In genomic region chr22:31085493-31085824, GRCh38 we compare ENCODE assay signal across 8 cellular contexts. TPM values are rescaled to one million over a fixed set of nuclear protein-coding genes. Genes with fewer than 3 reads are reported as not detected.
DNase-seq lines count a peak whose midpoint lies in the region; ATAC-seq and TF ChIP-seq lines count a peak whose summit lies in the region.

No MANE protein-coding gene starts in this region.

- H3K9me3 Mint-ChIP-seq in activated T-cell treated with anti-CD3 and anti-CD28 coated beads, Interleukin-2, amount 50 U/mL, for 4 hours: no peaks in the 10 kb centered on the region
- no peaks in the 10 kb centered on the region for H3K9me3 Mint-ChIP-seq in MCF 10A (ENCODE audit: unreplicated experiment)

- peak overlapping the region; percentile 83 for H3K4me3 Mint-ChIP-seq in activated T-cell treated with anti-CD3 and anti-CD28 coated beads, Interleukin-2, amount 50 U/mL, for 4 hours
- peak overlapping the region; percentile 79 for H3K4me3 Mint-ChIP-seq in MCF 10A (ENCODE audit: unreplicated experiment)

- ATAC-seq in activated T-cell treated with anti-CD3 and anti-CD28 coated beads, Interleukin-2, amount 50 U/mL, for 4 hours: no peak
- ATAC-seq in GM19463 (IDR thresholded peaks at IDR 0.05; ENCODE audit: unreplicated experiment): no peak

- BruUV-seq in MCF 10A (replicated peaks; lab: Mats Ljungman, UMichigan): no TSS peak

- H3K36me3 ChIP-seq in testis (ENCODE audit: low read depth, missing control alignments): no peaks in the 10 kb centered on the region

- WGBS in testis, 2 donors: 1 to 3% methylated on average over 11 to 13 of the region's 13 CpGs

- CTCF ChIA-PET in MCF 10A (lab: Yijun Ruan, JAX): interaction anchor here (0.6 to 4.4 kb wide), 19 partner anchors 10 to 177 kb away, joined by 3 to 28 read pairs (median 5); partner anchors contain the start of gene MORC2

- peaks cover 37% of the 10 kb centered on the region for H3K4me1 Mint-ChIP-seq in activated T-cell treated with anti-CD3 and anti-CD28 coated beads, Interleukin-2, amount 50 U/mL, for 4 hours (ENCODE audit: low read depth)
- peaks cover 28% of the 10 kb centered on the region for H3K4me1 Mint-ChIP-seq in MCF 10A (ENCODE audit: insufficient read depth, unreplicated experiment)

- H3K27ac ChIP-seq in testis: peak overlapping the region; percentile 86 to 90

- H3K36me3 Mint-ChIP-seq in activated T-cell treated with anti-CD3 and anti-CD28 coated beads, Interleukin-2, amount 50 U/mL, for 4 hours (ENCODE audit: insufficient read depth): no peaks in the 10 kb centered on the region
- H3K36me3 Mint-ChIP-seq in MCF 10A (ENCODE audit: insufficient read depth, unreplicated experiment): peaks cover 5% of the 10 kb centered on the region

- H3K27me3 ChIP-seq in testis: no peaks in the 10 kb centered on the region

- H3K4me1 ChIP-seq in testis: peaks cover 34% of the 10 kb centered on the region

- H3K9me3 ChIP-seq in testis: no peaks in the 10 kb centered on the region

- no peak for TF ChIP-seq POLR2A in testis (IDR thresholded peaks at IDR 0.05)

- intact Hi-C loops in MCF 10A (cut with micrococcal nuclease): loop anchor here (1.0 to 2.0 kb wide), 2 partner anchors 137 to 323 kb away; no protein-coding TSS in a partner anchor
- intact Hi-C loops in testis (cut with DNase I; ENCODE audit: low total_unique reads): loop anchor here (5.0 kb wide), 1 partner anchor 138 kb away; no protein-coding TSS in a partner anchor

- H3K4me3 ChIP-seq in testis: peak overlapping the region; percentile 58 to 90

- peak overlapping the region; percentile 93 for H3K27ac Mint-ChIP-seq in MCF 10A (ENCODE audit: low read depth, unreplicated experiment)

- DNase-seq in activated T-cell treated with anti-CD3 and anti-CD28 coated beads, Interleukin-2, amount 50 U/mL, for 4 hours: no peak
- DNase-seq in activated T-cell treated with anti-CD3 and anti-CD28 coated beads, Interleukin-2, amount 50 U/mL, for 48 hours: no peak
- DNase-seq in MCF 10A (ENCODE audit: unreplicated experiment): no peak
- DNase-seq in left kidney (ENCODE audit: low read depth, low spot score): peak; percentile 47
- DNase-seq in testis: peak; percentile 48
- DNase-seq in GM10266 (ENCODE audit: extremely low spot score): no peak
- DNase-seq in HUDEP-2 (lab: John Stamatoyannopoulos, UW; ENCODE audit: unreplicated experiment in 76 of 76): no peak

- POLR2A ChIA-PET in MCF 10A (lab: Yijun Ruan, JAX): interaction anchor here (0.6 to 7.7 kb wide), 11 partner anchors 17 to 140 kb away, joined by 3 to 99 read pairs (median 6); partner anchors contain the start of genes MORC2, SELENOM and TUG1

- no peak for TF ChIP-seq CTCF in MCF 10A (IDR thresholded peaks at IDR 0.05; ENCODE audit: unreplicated experiment)
- no peak for TF ChIP-seq CTCF in testis (IDR thresholded peaks at IDR 0.05)
- TF ChIP-seq CTCF in GM10266 (IDR thresholded peaks at IDR 0.05; ENCODE audit: control insufficient read depth, insufficient read depth, low read depth, missing control alignments): no peak

- no peaks in the 10 kb centered on the region for H3K27me3 Mint-ChIP-seq in activated T-cell treated with anti-CD3 and anti-CD28 coated beads, Interleukin-2, amount 50 U/mL, for 4 hours (ENCODE audit: low read depth)
- no peaks in the 10 kb centered on the region for H3K27me3 Mint-ChIP-seq in MCF 10A (ENCODE audit: insufficient read depth, unreplicated experiment)

RNA-seq across cellular contexts. Expression of gene SMTN, which starts 4.3 kb away (rescaled TPM):
- total RNA-seq in activated T-cell treated with anti-CD3 and anti-CD28 coated beads, Interleukin-2, amount 50 U/mL, for 4 hours: 10 to 100 TPM in 1 of 3 donors, 1 to 10 TPM in 2; 8.9 to 10.4 (median 9.4) TPM
- total RNA-seq in MCF 10A (2022) (69.5 and 80.2 TPM in 2 replicates), testis (10 to 100 TPM; 50.1 to 52.5 TPM)
- 31.6 TPM for polyA plus RNA-seq in testis (ENCODE audit: insufficient read depth, low read depth, low replicate concordance)

RNA-seq across cellular contexts. Expression of gene SELENOM, which starts 21.9 kb away (rescaled TPM):
- total RNA-seq in activated T-cell treated with anti-CD3 and anti-CD28 coated beads, Interleukin-2, amount 50 U/mL, for 4 hours: 10 to 100 TPM in 2 of 3 donors, 1 to 10 TPM in 1; 8.1 to 19.2 (median 12.1) TPM
- total RNA-seq in MCF 10A (2022): 44.9 and 88.7 TPM in 2 replicates
- 100 to 1,000 TPM in 1 of 2 donors, 10 to 100 TPM in 1; 82.8 to 102 TPM for total RNA-seq in testis
- polyA plus RNA-seq in testis (ENCODE audit: insufficient read depth, low read depth, low replicate concordance): 77.4 TPM

RNA-seq across cellular contexts. Expression of gene INPP5J, which starts 37.3 kb away (rescaled TPM):
- total RNA-seq in activated T-cell treated with anti-CD3 and anti-CD28 coated beads, Interleukin-2, amount 50 U/mL, for 4 hours: under 1 TPM in 2 of 3 donors, not detected in 1; 0.16 to 0.21 TPM
- total RNA-seq in MCF 10A (2022) (0.61 and 0.66 TPM in 2 replicates), testis (10 to 100 TPM; 11.3 to 17.2 TPM)
- polyA plus RNA-seq in testis (ENCODE audit: insufficient read depth, low read depth, low replicate concordance): 5.2 TPM

RNA-seq across cellular contexts. Expression of gene PLA2G3, which starts 54.8 kb away (rescaled TPM):
- total RNA-seq in activated T-cell treated with anti-CD3 and anti-CD28 coated beads, Interleukin-2, amount 50 U/mL, for 4 hours: not detected
- not detected in 2 replicates for total RNA-seq in MCF 10A (2022)
- total RNA-seq in testis: under 1 TPM; 0.55 to 0.68 TPM
- polyA plus RNA-seq in testis (ENCODE audit: insufficient read depth, low read depth, low replicate concordance): 0.44 TPM

Comparison
In these comparisons a context has a peak if more than half of its experiments do, and no peak if none do; other contexts are left out.
1. DNase-seq: peak in left kidney (single experiment) and testis (single experiment); none in activated T-cell treated with anti-CD3 and anti-CD28 coated beads, Interleukin-2, amount 50 U/mL, for 4 hours (single experiment), activated T-cell treated with anti-CD3 and anti-CD28 coated beads, Interleukin-2, amount 50 U/mL, for 48 hours (0 of 2), MCF 10A (single experiment), GM10266 (single experiment) and HUDEP-2 (0 of 76).